Comparison of ENCODE assay signal across 24 cellular contexts in genomic region chr17:64627797-64628196, GRCh38. TPM values are rescaled to one million over a fixed set of nuclear protein-coding genes. Genes with fewer than 3 reads are reported as not detected.
DNase-seq lines count a peak whose midpoint lies in the region; ATAC-seq, FAIRE-seq and TF ChIP-seq lines count a peak whose summit lies in the region.
"Had no signal": no experiment of that assay in that cellular context is flagged by ENCODE, and none has a peak within 500 bp of the region (broad histone marks: within the 10 kb centered on the region; RNA-seq: fewer than 3 reads in every experiment).

No MANE protein-coding gene starts in this region.

- H3K4me3 ChIP-seq in HepG2 (replicated peaks in 1 of 3; ENCODE audit: insufficient read depth in 1 of 3, low read depth in 2 of 3, low read length in 3 of 3) (no peak overlapping the region), GM23338 (no peak overlapping the region)
- H3K4me3 ChIP-seq: left lung, neural progenitor cell had no signal

- peak overlapping the region; percentile 24 for H3K27ac ChIP-seq in HepG2 (ENCODE audit: extremely low read length, insufficient read depth, low read length)
- no peak overlapping the region for H3K27ac ChIP-seq in GM23338 (ENCODE audit: low read depth)
- H3K27ac ChIP-seq: KMS-11, left lung, neural progenitor cell had no signal

- H3K36me3 ChIP-seq in HepG2 (replicated peaks in 1 of 2; ENCODE audit: control insufficient read depth in 1 of 2, insufficient read depth in 2 of 2, low read length in 2 of 2) = no peaks in the 10 kb centered on the region
- H3K36me3 ChIP-seq in GM23338 (ENCODE audit: insufficient read depth) = no peaks in the 10 kb centered on the region
- H3K36me3 ChIP-seq: left lung, neural progenitor cell had no signal

- H3K4me1 ChIP-seq in HepG2 (ENCODE audit: insufficient read depth, low read length) = peaks cover 50% of the 10 kb centered on the region
- no peaks in the 10 kb centered on the region for H3K4me1 ChIP-seq in GM23338 (ENCODE audit: insufficient read depth)
- H3K4me1 ChIP-seq: neural progenitor cell had no signal

- H3K27me3 ChIP-seq in HepG2 (ENCODE audit: control insufficient read depth in 1 of 2, insufficient read depth in 2 of 2, low read length in 2 of 2) (no peaks in the 10 kb centered on the region), GM23338 (ENCODE audit: insufficient read depth) (no peaks in the 10 kb centered on the region)
- H3K27me3 ChIP-seq: left lung, neural progenitor cell had no signal

- no peak overlapping the region for H3K9ac ChIP-seq in HepG2 (ENCODE audit: insufficient read depth, low read depth, low read length)
- H3K9ac ChIP-seq: KMS-11, neural progenitor cell had no signal

- peaks cover 60% of the 10 kb centered on the region for H3K4me1 Mint-ChIP-seq in stimulated activated naive CD8-positive, alpha-beta T cell treated with anti-CD3 and anti-CD28 coated beads, Interleukin-15, Interleukin-2, amounts not matched to agents 100 ng/mL and 50 ng/mL, for 24 hours (ENCODE audit: low read depth)
- H3K4me1 Mint-ChIP-seq in activated T-helper 2 cell treated with anti-CD3 and anti-CD28 coated beads, Interferon-gamma antibody, Interleukin-2, Interleukin-4, amounts not matched to agents 10 μg/mL and 5 μg/mL and 100 μg/mL, durations not matched to agents 14 hours and 24 hours and 36 hours (ENCODE audit: low read depth) = peaks cover 40% of the 10 kb centered on the region
- H3K4me1 Mint-ChIP-seq in GM23338 = peaks cover 3% of the 10 kb centered on the region; the same call in 2 of the 3 replicates

- ATAC-seq in stimulated activated naive CD8-positive, alpha-beta T cell treated with anti-CD3 and anti-CD28 coated beads, Interleukin-15, Interleukin-2, amounts not matched to agents 100 U/mL and 50 U/mL, for 24 hours = no peak
- ATAC-seq in HepG2 = peak; percentile 89
- no peak for ATAC-seq in GM23338
- ATAC-seq: left lung, SK-N-SH treated with all-trans-retinoic acid at 6 μM for 48 hours, WTC11 had no signal

- DNase-seq in stimulated activated naive CD8-positive, alpha-beta T cell treated with anti-CD3 and anti-CD28 coated beads, Interleukin-15, Interleukin-2, amounts not matched to agents 100 U/mL and 50 U/mL, for 24 hours = no peak
- DNase-seq in activated T-helper 2 cell treated with anti-CD3 and anti-CD28 coated beads, Interferon-gamma antibody, Interleukin-2, Interleukin-4, amounts not matched to agents 10 μg/mL and 5 μg/mL and 100 μg/mL, durations not matched to agents 14 hours and 24 hours and 36 hours (ENCODE audit: low spot score) = no peak
- peak; percentile 62 for DNase-seq in HepG2 (ENCODE audit: low spot score)
- DNase-seq in GM23338 (ENCODE audit: low spot score) = no peak
- DNase-seq in GM13977 (ENCODE audit: low spot score) = no peak
- DNase-seq in NCI-H2029 (lab: John Stamatoyannopoulos, UW) = no peak
- DNase-seq: activated CD8-positive, alpha-beta memory T cell treated with anti-CD3 and anti-CD28 coated beads for 24 hours; activated effector memory CD4-positive, alpha-beta T cell treated with anti-CD3 and anti-CD28 coated beads, Interleukin-2, amount 50 U/mL, for 16 hours; amygdala; cortex of kidney; DMS 273 treated with DMSO at 0.1 percent for 48 hours; H9; head of caudate nucleus; left lung; NCI-H146; NCI-H2171; NCI-H524 treated with DMSO at 0.1 percent for 48 hours; T1000 had no signal

- TF ChIP-seq EP300 in HepG2 (IDR thresholded peaks at IDR 0.05; ENCODE audit: low read depth in 2 of 2, low read length in 2 of 2) (peak in 1 of 2 experiments; percentile 51; a peak in 1 of 4 replicates), HepG2 (CRISPR knock-in tag; IDR thresholded peaks at IDR 0.05; ENCODE audit: borderline replicate concordance) (no peak)

- CTCF ChIA-PET in HepG2 (lab: Yijun Ruan, JAX; ENCODE audit: low intra/inter-chr PET ratio, low total read pairs) = no interaction called here

- peak; percentile 74 for FAIRE-seq in HepG2 (lab: Jason Lieb, UNC)
- FAIRE-seq: endometrium had no signal

- intact Hi-C loops in activated T-helper 2 cell treated with anti-CD3 and anti-CD28 coated beads, Interferon-gamma antibody, Interleukin-2, Interleukin-4, amounts not matched to agents 10 μg/mL and 5 μg/mL and 100 μg/mL, durations not matched to agents 14 hours and 24 hours and 36 hours (cut with micrococcal nuclease) = loop anchor here (2.0 kb wide), 1 partner anchor 21 kb away; no protein-coding TSS in a partner anchor
- intact Hi-C loops in HepG2 (cut with micrococcal nuclease; ENCODE audit: unreplicated experiment) = no loop called here

- in situ Hi-C loops in HepG2 (cut with HindIII; ENCODE audit: extremely low pct_ligation_motif_present, low pct_unique_long_range_greater_than_20kb) (loop anchor here (25.0 kb wide), 2 partner anchors 90 to 315 kb away; no protein-coding TSS in a partner anchor), GM13977 (cut with MboI; ENCODE audit: low pct_unique_long_range_greater_than_20kb, low sequenced_read_pairs, unreplicated experiment) (loop anchor here (25.0 kb wide), 1 partner anchor 315 kb away; no protein-coding TSS in a partner anchor)

- H3K79me2 ChIP-seq in HepG2 (ENCODE audit: insufficient read depth, low read length) (peaks cover 19% of the 10 kb centered on the region), GM23338 (replicated peaks; ENCODE audit: insufficient read depth) (peaks cover 55% of the 10 kb centered on the region)

- no peak overlapping the region for H2AFZ ChIP-seq in HepG2 (ENCODE audit: low read length)
- H2AFZ ChIP-seq in GM23338 = no peak overlapping the region
- H2AFZ ChIP-seq: neural progenitor cell had no signal

- no peaks in the 10 kb centered on the region for H3F3A ChIP-seq in GM23338 (replicated peaks; ENCODE audit: low read depth)

- 57% methylated on average over 5 of the region's 5 CpGs for WGBS in HepG2 (ENCODE audit: low lambda C conversion rate)

- BruUV-seq in HepG2 (replicated peaks; lab: Mats Ljungman, UMichigan) = no TSS peak

- TF ChIP-seq RAD21 in HepG2 (CRISPR knock-in tag; IDR thresholded peaks at IDR 0.05) = 0 out of 2 replicates have a peak, but pooled peaks have one; percentile 6

- H3K36me3 Mint-ChIP-seq in stimulated activated naive CD8-positive, alpha-beta T cell treated with anti-CD3 and anti-CD28 coated beads, Interleukin-15, Interleukin-2, amounts not matched to agents 100 ng/mL and 50 ng/mL, for 24 hours (ENCODE audit: low read depth) = no peaks in the 10 kb centered on the region
- H3K36me3 Mint-ChIP-seq in activated T-helper 2 cell treated with anti-CD3 and anti-CD28 coated beads, Interferon-gamma antibody, Interleukin-2, Interleukin-4, amounts not matched to agents 10 μg/mL and 5 μg/mL and 100 μg/mL, durations not matched to agents 14 hours and 24 hours and 36 hours (ENCODE audit: low read depth) = peaks cover 5% of the 10 kb centered on the region
- no peaks in the 10 kb centered on the region for H3K36me3 Mint-ChIP-seq in GM23338 (ENCODE audit: low read depth)
- H3K36me3 Mint-ChIP-seq: neural progenitor cell, WTC11 had no signal

- no peaks in the 10 kb centered on the region for H3K27me3 Mint-ChIP-seq in stimulated activated naive CD8-positive, alpha-beta T cell treated with anti-CD3 and anti-CD28 coated beads, Interleukin-15, Interleukin-2, amounts not matched to agents 100 ng/mL and 50 ng/mL, for 24 hours
- no peaks in the 10 kb centered on the region for H3K27me3 Mint-ChIP-seq in activated T-helper 2 cell treated with anti-CD3 and anti-CD28 coated beads, Interferon-gamma antibody, Interleukin-2, Interleukin-4, amounts not matched to agents 10 μg/mL and 5 μg/mL and 100 μg/mL, durations not matched to agents 14 hours and 24 hours and 36 hours (ENCODE audit: low read depth)
- no peaks in the 10 kb centered on the region for H3K27me3 Mint-ChIP-seq in GM23338 (ENCODE audit: insufficient read depth, low read depth, poor library complexity)

- H3K4me2 ChIP-seq in HepG2 (ENCODE audit: low read depth, low read length) (peak overlapping the region; percentile 14; the same call in 1 of the 2 replicates), GM23338 (no peak overlapping the region)
- H3K4me2 ChIP-seq: KMS-11, neural progenitor cell had no signal

- no peaks in the 10 kb centered on the region for H3K9me2 ChIP-seq in GM23338 (ENCODE audit: insufficient read depth)

- TF ChIP-seq POLR2A in HepG2 (IDR thresholded peaks at IDR 0.05; ENCODE audit: insufficient read depth in 1 of 2, low read depth in 2 of 2, low read length in 2 of 2) = no peak

- no peaks in the 10 kb centered on the region for H3K9me3 ChIP-seq in HepG2 (ENCODE audit: low read length)
- H3K9me3 ChIP-seq: left lung had no signal

- H3K9me3 Mint-ChIP-seq in stimulated activated naive CD8-positive, alpha-beta T cell treated with anti-CD3 and anti-CD28 coated beads, Interleukin-15, Interleukin-2, amounts not matched to agents 100 ng/mL and 50 ng/mL, for 24 hours = no peaks in the 10 kb centered on the region
- no peaks in the 10 kb centered on the region for H3K9me3 Mint-ChIP-seq in activated T-helper 2 cell treated with anti-CD3 and anti-CD28 coated beads, Interferon-gamma antibody, Interleukin-2, Interleukin-4, amounts not matched to agents 10 μg/mL and 5 μg/mL and 100 μg/mL, durations not matched to agents 14 hours and 24 hours and 36 hours
- no peaks in the 10 kb centered on the region for H3K9me3 Mint-ChIP-seq in GM23338
- H3K9me3 Mint-ChIP-seq: H9, neural progenitor cell, WTC11 had no signal

- H4K20me1 ChIP-seq in HepG2 (ENCODE audit: insufficient read depth, low read length) (0 out of 2 replicates have a peak, but pooled peaks cover 3% of the 10 kb centered on the region), GM23338 (replicated peaks; ENCODE audit: insufficient read depth) (peaks cover 30% of the 10 kb centered on the region)

- peak overlapping the region; percentile 55 for H3K4me3 Mint-ChIP-seq in stimulated activated naive CD8-positive, alpha-beta T cell treated with anti-CD3 and anti-CD28 coated beads, Interleukin-15, Interleukin-2, amounts not matched to agents 100 ng/mL and 50 ng/mL, for 24 hours
- H3K4me3 Mint-ChIP-seq in activated T-helper 2 cell treated with anti-CD3 and anti-CD28 coated beads, Interferon-gamma antibody, Interleukin-2, Interleukin-4, amounts not matched to agents 10 μg/mL and 5 μg/mL and 100 μg/mL, durations not matched to agents 14 hours and 24 hours and 36 hours (ENCODE audit: low read depth) = no peak overlapping the region
- no peak overlapping the region for H3K4me3 Mint-ChIP-seq in GM23338
- H3K4me3 Mint-ChIP-seq: H9, neural progenitor cell, WTC11 had no signal

- TF ChIP-seq CTCF in HepG2 (CRISPR knock-in tag; IDR thresholded peaks at IDR 0.05) (no peak), GM23338 (conservative IDR thresholded peaks at IDR 0.05; ENCODE audit: low read depth in 2 of 2) (no peak), GM13977 (IDR thresholded peaks at IDR 0.05; ENCODE audit: extremely low read depth, insufficient read depth, missing control alignments) (no peak)

- POLR2A ChIA-PET in HepG2 (lab: Yijun Ruan, JAX) = no interaction called here

- peak overlapping the region; percentile 65 for H3K27ac Mint-ChIP-seq in stimulated activated naive CD8-positive, alpha-beta T cell treated with anti-CD3 and anti-CD28 coated beads, Interleukin-15, Interleukin-2, amounts not matched to agents 100 ng/mL and 50 ng/mL, for 24 hours
- H3K27ac Mint-ChIP-seq in activated T-helper 2 cell treated with anti-CD3 and anti-CD28 coated beads, Interferon-gamma antibody, Interleukin-2, Interleukin-4, amounts not matched to agents 10 μg/mL and 5 μg/mL and 100 μg/mL, durations not matched to agents 14 hours and 24 hours and 36 hours = peak overlapping the region; percentile 30
- no peak overlapping the region for H3K27ac Mint-ChIP-seq in GM23338
- H3K27ac Mint-ChIP-seq: H9, neural progenitor cell had no signal

RNA-seq across cellular contexts. Expression of gene SMURF2, which starts 34.3 kb away (rescaled TPM):
- total RNA-seq in activated T-helper 2 cell treated with anti-CD3 and anti-CD28 coated beads, Interferon-gamma antibody, Interleukin-2, Interleukin-4, amounts not matched to agents 10 μg/mL and 5 μg/mL and 100 μg/mL, durations not matched to agents 14 hours and 24 hours and 36 hours = 12.6 and 13.1 TPM in 2 replicates
- 24.3 and 29.3 TPM in 2 replicates for total RNA-seq in HepG2 (2016; rRNA removed; fragmentation: Illumina TruSeq; extraction: Trizol)
- 9.8 and 12.5 TPM in 2 replicates for total RNA-seq in HepG2 (2016; cell fraction: cytosol; rRNA removed; fragmentation: Illumina TruSeq; extraction: Trizol; ENCODE audit: low read depth)
- 23.1 and 28.2 TPM in 2 replicates for total RNA-seq in HepG2 (2016; cell fraction: insoluble cytoplasmic fraction; rRNA removed; fragmentation: Illumina TruSeq; extraction: Trizol)
- 16.9 and 17.9 TPM in 2 replicates for total RNA-seq in HepG2 (2016; cell fraction: membrane; rRNA removed; fragmentation: Illumina TruSeq; extraction: Trizol)
- total RNA-seq in HepG2 (2016; cell fraction: nucleus; rRNA removed; fragmentation: Illumina TruSeq; extraction: Trizol) = 23.0 and 24.2 TPM in 2 replicates
- polyA plus RNA-seq in HepG2 (2011; rRNA removed) = 12.9 and 14.9 TPM in 2 replicates
- polyA plus RNA-seq in HepG2 (2011; cell fraction: cytosol; rRNA removed) = 6.7 and 10.4 TPM in 2 replicates
- polyA plus RNA-seq in HepG2 (2011; cell fraction: nucleus; rRNA removed) = 10.2 and 12.2 TPM in 2 replicates
- polyA plus RNA-seq in HepG2 (2012) = 13.3 and 15.9 TPM in 2 replicates
- 1.3 and 1.5 TPM in 2 replicates for polyA plus RNA-seq in HepG2 (2016; cell fraction: cytosol; fragmentation: Illumina TruSeq; extraction: Trizol; ENCODE audit: low read depth)
- polyA plus RNA-seq in HepG2 (2016; cell fraction: insoluble cytoplasmic fraction; fragmentation: Illumina TruSeq; extraction: Trizol; ENCODE audit: low read depth) = 20.3 and 21.2 TPM in 2 replicates
- 5.1 and 5.8 TPM in 2 replicates for polyA plus RNA-seq in HepG2 (2016; cell fraction: membrane; fragmentation: Illumina TruSeq; extraction: Trizol; ENCODE audit: low read depth)
- 24.6 and 25.3 TPM in 2 replicates for polyA plus RNA-seq in HepG2 (2016; cell fraction: nucleus; fragmentation: Illumina TruSeq; extraction: Trizol; ENCODE audit: insufficient read depth, low read depth)
- 16.0 and 18.1 TPM in 2 replicates for polyA minus RNA-seq in HepG2 (2011; rRNA and poly(A)+ RNA removed; ENCODE audit: low replicate concordance)
- polyA minus RNA-seq in HepG2 (2011; cell fraction: cytosol; rRNA and poly(A)+ RNA removed) = 14.9 and 18.5 TPM in 2 replicates
- polyA minus RNA-seq in HepG2 (2011; cell fraction: nucleus; rRNA and poly(A)+ RNA removed) = 28.2 and 34.3 TPM in 2 replicates
- 29.6 and 38.1 TPM in 2 replicates for total RNA-seq in GM23338 (2014; rRNA removed; shearing (Covaris generic))
- 9.4 and 12.1 TPM in 2 replicates for polyA plus RNA-seq in GM23338 (2016; fragmentation: Nextera tagmentation; extraction: Ambion mirVana)
